In genomic region chr3:23183731-23184130, GRCh38 we compare ENCODE assay signal across 8 cellular contexts.
DNase-seq lines count a peak whose midpoint lies in the region; ATAC-seq, FAIRE-seq and TF ChIP-seq lines count a peak whose summit lies in the region.

No MANE protein-coding gene starts in this region.

- in situ Hi-C loops in ACHN (cut with HindIII; ENCODE audit: low pct_ligation_motif_present, low pct_unique_long_range_greater_than_20kb, low sequenced_read_pairs), result no loop called here

- H3K36me3 ChIP-seq in HEK293 (ENCODE audit: control insufficient read depth in 2 of 2, insufficient read depth in 1 of 2, low read length in 2 of 2) (no peaks in the 10 kb centered on the region), iPS DF 6.9 (ENCODE audit: control insufficient read depth, insufficient read depth, low read length) (no peaks in the 10 kb centered on the region)

- peak; percentile 15; the same call in 1 of the 2 replicates for TF ChIP-seq CTCF in HEK293 (tag by site-specific recombination; IDR thresholded peaks at IDR 0.05)
- TF ChIP-seq CTCF in WI38 (IDR thresholded peaks at IDR 0.05; ENCODE audit: low read depth, low read length), result peak; percentile 26

- DNase-seq in ACHN (peak; percentile 60), iPS DF 6.9 (ENCODE audit: low read depth, low spot score) (peak; percentile 61), urothelium cell line (ENCODE audit: low spot score) (peak; percentile 70), MV-4-11 (lab: John Stamatoyannopoulos, UW) (no peak), NOMO-1 (lab: John Stamatoyannopoulos, UW; ENCODE audit: unreplicated experiment in 2 of 2) (no peak)

- H3K4me1 ChIP-seq in HEK293 (ENCODE audit: control insufficient read depth, insufficient read depth, low read length) (no peaks in the 10 kb centered on the region), iPS DF 6.9 (ENCODE audit: control insufficient read depth, insufficient read depth, low read length) (no peaks in the 10 kb centered on the region)

- FAIRE-seq in urothelium cell line (lab: Jason Lieb, UNC), result peak; percentile 46

- no peak overlapping the region for H3K27ac ChIP-seq in HEK293 (ENCODE audit: extremely low read depth, low read depth, low read length)
- no peak overlapping the region for H3K27ac ChIP-seq in iPS DF 6.9 (ENCODE audit: low read length)

- no CpG with 5 or more reads among the region's 3 CpGs for WGBS in iPS DF 6.9 (ENCODE audit: insufficient coverage, insufficient read length)

- H3K9me3 ChIP-seq in HEK293 (ENCODE audit: control insufficient read depth, insufficient read depth, low read depth, low read length) (no peaks in the 10 kb centered on the region), iPS DF 6.9 (ENCODE audit: control insufficient read depth, insufficient read depth, low read length) (no peaks in the 10 kb centered on the region)

- no peaks in the 10 kb centered on the region for H3K27me3 ChIP-seq in iPS DF 6.9 (ENCODE audit: control insufficient read depth, insufficient read depth, low read length)

- no peak for ATAC-seq in HG03025 (IDR thresholded peaks at IDR 0.05; ENCODE audit: low FRiP score, unreplicated experiment)

- H3K4me3 ChIP-seq in HEK293 (ENCODE audit: low read depth, low read length) (no peak overlapping the region), WI38 (ENCODE audit: low read depth, low read length) (no peak overlapping the region), iPS DF 6.9 (ENCODE audit: low read length) (no peak overlapping the region)

- POLR2A ChIA-PET in HEK293 (lab: Yijun Ruan, JAX), result no interaction called here

- CTCF ChIA-PET in HEK293 (lab: Yijun Ruan, JAX), result interaction anchor here (0.6 to 1.2 kb wide), 2 partner anchors 13 to 240 kb away, joined by 3 to 4 read pairs; no protein-coding TSS in a partner anchor

TF ChIP-seq in HEK293, 187 proteins besides CTCF, POLR2A, EP300 and RAD21 (continues in another document):
- TF ChIP-seq IKZF3 (tag by site-specific recombination; IDR thresholded peaks at IDR 0.05) (no peak), FEZF1 (tag by site-specific recombination; IDR thresholded peaks at IDR 0.05) (no peak), ZNF596 (tag by site-specific recombination; IDR thresholded peaks at IDR 0.05) (no peak), ZBTB8A (tag by site-specific recombination; IDR thresholded peaks at IDR 0.05) (no peak), ZNF311 (tag by site-specific recombination; IDR thresholded peaks at IDR 0.05; ENCODE audit: borderline replicate concordance) (no peak), ZSCAN30 (tag by site-specific recombination; IDR thresholded peaks at IDR 0.05) (no peak), ZNF426 (tag by site-specific recombination; IDR thresholded peaks at IDR 0.05) (no peak), KLF8 (tag by site-specific recombination; IDR thresholded peaks at IDR 0.05) (no peak), MYNN (tag by site-specific recombination; IDR thresholded peaks at IDR 0.05; ENCODE audit: borderline replicate concordance) (no peak), ZBTB17 (tag by site-specific recombination; IDR thresholded peaks at IDR 0.05) (no peak), ZNF24 (tag by site-specific recombination; IDR thresholded peaks at IDR 0.05) (no peak), ZNF394 (tag by site-specific recombination; IDR thresholded peaks at IDR 0.05; ENCODE audit: borderline replicate concordance) (no peak), ZNF138 (tag by site-specific recombination; IDR thresholded peaks at IDR 0.05; ENCODE audit: borderline replicate concordance) (no peak), GLI4 (tag by site-specific recombination; IDR thresholded peaks at IDR 0.05) (no peak), ZNF501 (tag by site-specific recombination; IDR thresholded peaks at IDR 0.05) (no peak), ZNF510 (tag by site-specific recombination; IDR thresholded peaks at IDR 0.05; ENCODE audit: insufficient replicate concordance) (no peak), ZNF660 (tag by site-specific recombination; IDR thresholded peaks at IDR 0.05) (0 out of 2 replicates have a peak, but pooled peaks have one; percentile 34), ZNF214 (tag by site-specific recombination; IDR thresholded peaks at IDR 0.05; ENCODE audit: borderline replicate concordance) (no peak), OSR2 (tag by site-specific recombination; IDR thresholded peaks at IDR 0.05) (no peak), ZNF624 (tag by site-specific recombination; IDR thresholded peaks at IDR 0.05) (no peak), ZNF626 (tag by site-specific recombination; IDR thresholded peaks at IDR 0.05) (no peak), ZNF530 (tag by site-specific recombination; IDR thresholded peaks at IDR 0.05; ENCODE audit: low read depth) (no peak), ZNF561 (tag by site-specific recombination; IDR thresholded peaks at IDR 0.05; ENCODE audit: borderline replicate concordance) (no peak), TRIM28 (IDR thresholded peaks at IDR 0.05; ENCODE audit: borderline replicate concordance, low read length) (no peak), PBX3 (CRISPR knock-in tag; IDR thresholded peaks at IDR 0.05) (no peak), ZNF549 (tag by site-specific recombination; IDR thresholded peaks at IDR 0.05) (no peak), ZNF837 (tag by site-specific recombination; IDR thresholded peaks at IDR 0.05) (no peak), ZNF175 (tag by site-specific recombination; IDR thresholded peaks at IDR 0.05) (no peak), ZNF654 (tag by site-specific recombination; IDR thresholded peaks at IDR 0.05; ENCODE audit: low read depth) (peak; percentile 57), ZNF112 (tag by site-specific recombination; IDR thresholded peaks at IDR 0.05) (no peak), ZNF248 (tag by site-specific recombination; IDR thresholded peaks at IDR 0.05) (no peak), ZFP69B (tag by site-specific recombination; IDR thresholded peaks at IDR 0.05) (peak; percentile 83), ZSCAN23 (tag by site-specific recombination; IDR thresholded peaks at IDR 0.05) (no peak), PRDM1 (tag by site-specific recombination; IDR thresholded peaks at IDR 0.05) (peak; percentile 70), ZNF792 (tag by site-specific recombination; IDR thresholded peaks at IDR 0.05) (no peak)
- TF ChIP-seq, protein P1, sequence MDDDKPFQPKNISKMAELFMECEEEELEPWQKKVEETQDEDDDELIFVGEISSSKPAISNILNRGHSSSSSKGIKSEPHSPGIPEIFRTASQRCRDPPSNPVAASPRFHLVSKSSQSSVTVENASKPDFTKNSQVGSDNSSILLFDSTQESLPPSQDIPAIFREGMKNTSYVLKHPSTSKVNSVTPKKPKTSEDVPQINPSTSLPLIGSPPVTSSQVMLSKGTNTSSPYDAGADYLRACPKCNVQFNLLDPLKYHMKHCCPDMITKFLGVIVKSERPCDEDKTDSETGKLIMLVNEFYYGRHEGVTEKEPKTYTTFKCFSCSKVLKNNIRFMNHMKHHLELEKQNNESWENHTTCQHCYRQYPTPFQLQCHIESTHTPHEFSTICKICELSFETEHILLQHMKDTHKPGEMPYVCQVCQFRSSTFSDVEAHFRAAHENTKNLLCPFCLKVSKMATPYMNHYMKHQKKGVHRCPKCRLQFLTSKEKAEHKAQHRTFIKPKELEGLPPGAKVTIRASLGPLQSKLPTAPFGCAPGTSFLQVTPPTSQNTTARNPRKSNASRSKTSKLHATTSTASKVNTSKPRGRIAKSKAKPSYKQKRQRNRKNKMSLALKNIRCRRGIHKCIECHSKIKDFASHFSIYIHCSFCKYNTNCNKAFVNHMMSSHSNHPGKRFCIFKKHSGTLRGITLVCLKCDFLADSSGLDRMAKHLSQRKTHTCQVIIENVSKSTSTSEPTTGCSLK (tag by site-specific recombination; IDR thresholded peaks at IDR 0.05), result no peak
- TF ChIP-seq, protein P2, sequence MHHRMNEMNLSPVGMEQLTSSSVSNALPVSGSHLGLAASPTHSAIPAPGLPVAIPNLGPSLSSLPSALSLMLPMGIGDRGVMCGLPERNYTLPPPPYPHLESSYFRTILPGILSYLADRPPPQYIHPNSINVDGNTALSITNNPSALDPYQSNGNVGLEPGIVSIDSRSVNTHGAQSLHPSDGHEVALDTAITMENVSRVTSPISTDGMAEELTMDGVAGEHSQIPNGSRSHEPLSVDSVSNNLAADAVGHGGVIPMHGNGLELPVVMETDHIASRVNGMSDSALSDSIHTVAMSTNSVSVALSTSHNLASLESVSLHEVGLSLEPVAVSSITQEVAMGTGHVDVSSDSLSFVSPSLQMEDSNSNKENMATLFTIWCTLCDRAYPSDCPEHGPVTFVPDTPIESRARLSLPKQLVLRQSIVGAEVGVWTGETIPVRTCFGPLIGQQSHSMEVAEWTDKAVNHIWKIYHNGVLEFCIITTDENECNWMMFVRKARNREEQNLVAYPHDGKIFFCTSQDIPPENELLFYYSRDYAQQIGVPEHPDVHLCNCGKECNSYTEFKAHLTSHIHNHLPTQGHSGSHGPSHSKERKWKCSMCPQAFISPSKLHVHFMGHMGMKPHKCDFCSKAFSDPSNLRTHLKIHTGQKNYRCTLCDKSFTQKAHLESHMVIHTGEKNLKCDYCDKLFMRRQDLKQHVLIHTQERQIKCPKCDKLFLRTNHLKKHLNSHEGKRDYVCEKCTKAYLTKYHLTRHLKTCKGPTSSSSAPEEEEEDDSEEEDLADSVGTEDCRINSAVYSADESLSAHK (tag by site-specific recombination; IDR thresholded peaks at IDR 0.05), result no peak

Comparison
In these comparisons a context has a peak if more than half of its experiments do, and no peak if none do; other contexts are left out.
1. DNase-seq: peak in ACHN (single experiment), iPS DF 6.9 (single experiment) and urothelium cell line (single experiment); none in MV-4-11 (single experiment) and NOMO-1 (0 of 2).